In genomic region chr11:104091281-104092071, GRCh38 we compare ENCODE assay signal across 19 cellular contexts. TPM values are rescaled to one million over a fixed set of nuclear protein-coding genes. Genes with fewer than 3 reads are reported as not detected.
DNase-seq lines count a peak whose midpoint lies in the region; ATAC-seq and TF ChIP-seq lines count a peak whose summit lies in the region.
"Had no signal": no experiment of that assay in that cellular context is flagged by ENCODE, and none has a peak within 500 bp of the region (broad histone marks: within the 10 kb centered on the region; RNA-seq: fewer than 3 reads in every experiment).

No MANE protein-coding gene starts in this region.

- peaks cover 2% of the 10 kb centered on the region for H3K9me3 Mint-ChIP-seq in glutamatergic neuron (ENCODE audit: unreplicated experiment)
- no peaks in the 10 kb centered on the region for H3K9me3 Mint-ChIP-seq in stimulated activated naive CD8-positive, alpha-beta T cell treated with anti-CD3 and anti-CD28 coated beads, Interleukin-15, amount 100 ng/mL, for 72 hours
- H3K9me3 Mint-ChIP-seq: GM23338 had no signal

- ATAC-seq in Right ventricle myocardium inferior = no peak
- no peak for ATAC-seq in stimulated activated naive CD8-positive, alpha-beta T cell treated with anti-CD3 and anti-CD28 coated beads, Interleukin-15, amount 100 ng/mL, for 72 hours
- no peak for ATAC-seq in HG02759 (IDR thresholded peaks at IDR 0.05; ENCODE audit: unreplicated experiment)
- ATAC-seq: GM12878, GM23338 had no signal

- DNase-seq in cardiac muscle cell (ENCODE audit: low read depth in 1 of 2, low spot score in 1 of 2) = no peak
- DNase-seq in Right ventricle myocardium inferior (ENCODE audit: missing footprints) = no peak
- DNase-seq in SK-N-MC (ENCODE audit: low read depth, low spot score) = peak; percentile 20
- no peak for DNase-seq in glutamatergic neuron
- no peak for DNase-seq in activated T-cell treated with anti-CD3 and anti-CD28 coated beads for 4 hours
- DNase-seq in stimulated activated naive CD8-positive, alpha-beta T cell treated with anti-CD3 and anti-CD28 coated beads, Interleukin-15, amount 100 ng/mL, for 72 hours = no peak
- DNase-seq: DND-41, GDM1, KG1, NCI-H1436, NCI-H2029, NCI-H2171, PC-9 had no signal

- H3K36me3 ChIP-seq in cardiac muscle cell (no peaks in the 10 kb centered on the region), SK-N-MC (ENCODE audit: insufficient read depth, low read length) (no peaks in the 10 kb centered on the region)
- H3K36me3 ChIP-seq: BLaER1 treated with 17β-estradiol and CSF1 and Interleukin-3, amounts not matched to agents 10 nM and 100 nM had no signal

- peaks cover 57% of the 10 kb centered on the region for H3K4me1 ChIP-seq in cardiac muscle cell (ENCODE audit: low read depth)
- H3K4me1 ChIP-seq: BLaER1 treated with 17β-estradiol and CSF1 and Interleukin-3, amounts not matched to agents 10 nM and 100 nM had no signal

- H3K4me3 ChIP-seq in cardiac muscle cell = no peak overlapping the region
- peak overlapping the region; percentile 61 for H3K4me3 ChIP-seq in SK-N-MC
- H3K4me3 ChIP-seq: BLaER1 treated with 17β-estradiol and CSF1 and Interleukin-3, amounts not matched to agents 10 nM and 100 nM; GM12878; GM23338; PC-9 had no signal

- peak overlapping the region; percentile 7 for H3K27ac ChIP-seq in cardiac muscle cell
- H3K27ac ChIP-seq in SK-N-MC = peak overlapping the region; percentile 93
- H3K27ac ChIP-seq: BLaER1 treated with 17β-estradiol and CSF1 and Interleukin-3, amounts not matched to agents 10 nM and 100 nM; PC-9 had no signal

- H3K27ac Mint-ChIP-seq in glutamatergic neuron (ENCODE audit: unreplicated experiment) = peak overlapping the region; percentile 36
- no peak overlapping the region for H3K27ac Mint-ChIP-seq in stimulated activated naive CD8-positive, alpha-beta T cell treated with anti-CD3 and anti-CD28 coated beads, Interleukin-15, amount 100 ng/mL, for 72 hours
- H3K27ac Mint-ChIP-seq: GM23338 had no signal

- H3K9me3 ChIP-seq in cardiac muscle cell (ENCODE audit: low read depth) = no peaks in the 10 kb centered on the region
- H3K9me3 ChIP-seq in SK-N-MC (ENCODE audit: low read depth, low read length) = no peaks in the 10 kb centered on the region
- H3K9me3 ChIP-seq: BLaER1 treated with 17β-estradiol and CSF1 and Interleukin-3, amounts not matched to agents 10 nM and 100 nM had no signal

- peak overlapping the region; percentile 38 for H3K9ac ChIP-seq in SK-N-MC (ENCODE audit: insufficient read length)
- H3K9ac ChIP-seq: BLaER1 treated with 17β-estradiol and CSF1 and Interleukin-3, amounts not matched to agents 10 nM and 100 nM had no signal

- intact Hi-C loops in Right ventricle myocardium inferior (cut with DNase I) = loop anchor here (10.0 kb wide), 1 partner anchor 57 kb away; the partner anchor contains the start of gene DDI1

- no peaks in the 10 kb centered on the region for H3K27me3 ChIP-seq in cardiac muscle cell
- H3K27me3 ChIP-seq: BLaER1 treated with 17β-estradiol and CSF1 and Interleukin-3, amounts not matched to agents 10 nM and 100 nM had no signal

- no peak overlapping the region for H3K4me3 Mint-ChIP-seq in glutamatergic neuron (ENCODE audit: unreplicated experiment)
- no peak overlapping the region for H3K4me3 Mint-ChIP-seq in stimulated activated naive CD8-positive, alpha-beta T cell treated with anti-CD3 and anti-CD28 coated beads, Interleukin-15, amount 100 ng/mL, for 72 hours
- H3K4me3 Mint-ChIP-seq: GM23338 had no signal

- H3K4me1 Mint-ChIP-seq in glutamatergic neuron (ENCODE audit: low read depth, unreplicated experiment) = peaks cover 12% of the 10 kb centered on the region
- no peaks in the 10 kb centered on the region for H3K4me1 Mint-ChIP-seq in stimulated activated naive CD8-positive, alpha-beta T cell treated with anti-CD3 and anti-CD28 coated beads, Interleukin-15, amount 100 ng/mL, for 72 hours

- no peak for TF ChIP-seq CTCF in cardiac muscle cell (IDR thresholded peaks at IDR 0.05; ENCODE audit: low read depth, low read length)
- TF ChIP-seq CTCF in glutamatergic neuron (IDR thresholded peaks at IDR 0.05; ENCODE audit: partially characterized antibody, unreplicated experiment) = no peak

- no peaks in the 10 kb centered on the region for H3K36me3 Mint-ChIP-seq in glutamatergic neuron (ENCODE audit: unreplicated experiment)

- no peaks in the 10 kb centered on the region for H3K27me3 Mint-ChIP-seq in glutamatergic neuron (ENCODE audit: unreplicated experiment)
- no peaks in the 10 kb centered on the region for H3K27me3 Mint-ChIP-seq in stimulated activated naive CD8-positive, alpha-beta T cell treated with anti-CD3 and anti-CD28 coated beads, Interleukin-15, amount 100 ng/mL, for 72 hours

RNA-seq across cellular contexts. Expression of gene DDI1, which starts 55.0 kb away (rescaled TPM):
- total RNA-seq in cardiac muscle cell = not detected in 2 replicates
- polyA plus RNA-seq in cardiac muscle cell = 0.42 and 2.8 TPM in 2 replicates
- total RNA-seq in Right ventricle myocardium inferior = not detected
- not detected for total RNA-seq in glutamatergic neuron (ENCODE audit: unreplicated experiment)
- total RNA-seq: GM12878, GM23338, M059J, NCI-H460, PC-9 had no signal
- polyA plus RNA-seq: GM12878 had no signal
